In the genomic region with DNA sequence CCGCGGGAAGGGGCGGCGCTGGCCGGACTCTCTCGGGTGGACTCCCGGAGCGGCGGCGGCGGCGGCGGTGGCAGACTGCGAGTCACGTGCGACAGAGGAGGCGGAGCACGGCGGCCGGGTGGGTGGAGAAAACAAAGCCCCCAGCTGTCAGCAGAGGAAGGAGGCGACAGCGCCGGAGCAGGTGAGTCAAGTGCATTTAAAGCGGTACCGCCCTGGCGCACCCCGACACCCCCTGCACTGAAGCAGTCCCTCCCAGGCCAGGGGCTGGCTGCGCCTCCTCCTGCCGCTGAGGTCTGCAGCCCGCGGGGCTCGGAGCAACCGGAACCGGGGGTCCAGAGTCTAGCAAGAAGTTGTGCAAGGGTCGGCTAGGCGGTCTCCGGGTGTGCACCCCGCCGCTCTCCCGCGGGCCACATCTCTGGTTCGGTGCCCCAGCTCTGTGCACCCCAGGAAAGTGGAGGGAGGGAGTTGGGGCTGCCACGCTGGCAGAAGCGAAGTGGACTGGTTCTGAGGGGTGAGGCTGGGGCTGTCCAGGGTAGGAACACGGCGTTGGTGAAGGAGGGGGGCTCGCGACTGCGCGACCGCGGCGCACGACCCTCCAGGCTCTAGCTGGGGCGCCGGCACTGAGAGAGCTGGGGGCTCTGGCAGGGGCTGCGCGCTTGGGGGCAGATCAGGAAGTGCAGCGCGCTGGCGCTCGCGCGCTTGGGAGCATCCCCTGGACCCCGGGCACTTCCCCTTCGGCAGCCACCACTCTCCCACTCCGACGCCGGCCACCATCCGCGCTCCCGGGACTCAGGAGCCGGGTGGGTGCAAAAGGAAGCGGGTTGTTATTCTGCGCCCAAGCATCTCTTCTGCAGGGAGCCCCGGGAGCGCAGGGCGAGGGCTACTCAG, we compare ENCODE assay signal across 8 cellular contexts.
A peak's percentile ranks its signal among the peaks of the same experiment; 100 is the strongest.
DNase-seq lines count a peak whose midpoint lies in the region; ATAC-seq and TF ChIP-seq lines count a peak whose summit lies in the region.

No MANE protein-coding gene starts in this region.

- TF ChIP-seq CTCF in dorsolateral prefrontal cortex (IDR thresholded peaks at IDR 0.05 in 54 of 56, conservative IDR thresholded peaks at IDR 0.05 in 2 of 56; ENCODE audit: low read depth in 1 of 56, partially characterized antibody in 56 of 56), result peak in 22 of 56 donors; percentile 6 to 45 (median 26)

- ATAC-seq in GM18870 (IDR thresholded peaks at IDR 0.05; ENCODE audit: unreplicated experiment) (peak; percentile 41), HG03139 (IDR thresholded peaks at IDR 0.05; ENCODE audit: unreplicated experiment) (peak; percentile 72)

- DNase-seq in 8988T (peak; percentile 38), NCI-H460 (ENCODE audit: extremely low read depth, low read depth) (peak; percentile 22), dorsolateral prefrontal cortex (peak; percentile 73 to 95 (median 86)), lung microvascular endothelial cell (ENCODE audit: low read depth in 2 of 2) (peak; percentile 37 to 64)
- peak; percentile 66 to 71 for DNase-seq in activated CD4-positive, alpha-beta T cell treated with anti-CD3 and anti-CD28 coated beads, Interleukin-2, amount 50 U/mL, for 48 hours
- DNase-seq in stimulated activated CD4-positive, alpha-beta T cell treated with anti-CD3 and anti-CD28 coated beads, TNF-alpha, amount 100 ng/mL, for 4 hours (ENCODE audit: low read depth in 3 of 3), result peak; percentile 57 to 67 (median 59)

- peak overlapping the region; percentile 73 to 100 (median 93) for H3K4me3 ChIP-seq in dorsolateral prefrontal cortex

- intact Hi-C loops in dorsolateral prefrontal cortex (cut with DNase I), result loop anchor here (2.0 to 10.0 kb wide), 3 partner anchors 58 to 95 kb away; no protein-coding TSS in a partner anchor

- H3K27ac ChIP-seq in dorsolateral prefrontal cortex, result peak overlapping the region; percentile 65 to 99 (median 96)

- H3K27me3 ChIP-seq in dorsolateral prefrontal cortex, result no peaks in the 10 kb centered on the region

Comparison
In these comparisons a context has a peak if more than half of its experiments do, and no peak if none do; other contexts are left out.
1. Peak in every context shown above with its lines: DNase-seq, ATAC-seq, H3K4me3 ChIP-seq and H3K27ac ChIP-seq.
2. DNase-seq: peak in every context shown above with its lines; median percentile 86 in dorsolateral prefrontal cortex; 68 in activated CD4-positive, alpha-beta T cell treated with anti-CD3 and anti-CD28 coated beads, Interleukin-2, amount 50 U/mL, for 48 hours; 59 in stimulated activated CD4-positive, alpha-beta T cell treated with anti-CD3 and anti-CD28 coated beads, TNF-alpha, amount 100 ng/mL, for 4 hours; 50 in lung microvascular endothelial cell; 38 in 8988T; 22 in NCI-H460.